Comparison of ENCODE assay signal across 8 cellular contexts in the genomic region with DNA sequence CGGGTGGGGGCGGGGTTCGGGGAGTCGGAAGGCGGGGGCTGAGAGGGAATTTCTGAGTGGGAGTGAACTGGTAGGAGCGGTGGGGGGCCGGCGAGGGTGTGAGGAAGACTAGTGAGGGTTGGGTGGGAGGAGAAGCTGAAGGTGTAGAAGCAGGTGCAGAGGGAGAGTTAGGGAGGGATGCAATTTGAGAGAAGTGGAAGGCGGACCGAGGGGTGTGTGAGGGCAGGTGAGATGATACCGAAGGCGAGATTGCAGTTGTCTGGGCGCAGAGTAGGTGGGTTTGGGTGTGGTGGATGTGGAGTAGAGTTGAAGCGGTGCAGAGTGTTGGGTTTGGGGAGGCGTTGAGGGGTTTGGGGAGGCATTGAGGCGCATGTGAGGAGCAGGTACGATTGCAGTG.
DNase-seq lines count a peak whose midpoint lies in the region; ATAC-seq and TF ChIP-seq lines count a peak whose summit lies in the region.

No MANE protein-coding gene starts in this region.

- DNase-seq in central memory CD8-positive, alpha-beta T cell (ENCODE audit: low spot score in 2 of 2) = no peak
- no peak for DNase-seq in DMS114 treated with DMSO at 0.1 percent for 48 hours (lab: John Stamatoyannopoulos, UW; ENCODE audit: unreplicated experiment)
- DNase-seq in DMS53 treated with DMSO at 0.1 percent for 48 hours (lab: John Stamatoyannopoulos, UW; ENCODE audit: unreplicated experiment) = no peak
- no peak for DNase-seq in glomerular visceral epithelial cell (ENCODE audit: extremely low spot score)

- H3K4me1 ChIP-seq in ES-I3 (ENCODE audit: insufficient read depth, low read length) = peaks cover 12% of the 10 kb centered on the region
- H3K4me1 ChIP-seq in HUES48 (ENCODE audit: control insufficient read depth, insufficient read depth, low read length) = peaks cover 11% of the 10 kb centered on the region

- H3K4me1 Mint-ChIP-seq in central memory CD8-positive, alpha-beta T cell = peaks cover 63% of the 10 kb centered on the region
- peaks cover 52% of the 10 kb centered on the region for H3K4me1 Mint-ChIP-seq in nephron

- no peaks in the 10 kb centered on the region for H3K9me3 Mint-ChIP-seq in central memory CD8-positive, alpha-beta T cell
- H3K9me3 Mint-ChIP-seq in nephron = no peaks in the 10 kb centered on the region

- peak overlapping the region; percentile 93 for H3K27ac Mint-ChIP-seq in central memory CD8-positive, alpha-beta T cell (ENCODE audit: low read depth)
- H3K27ac Mint-ChIP-seq in nephron = peak overlapping the region; percentile 30 to 100 (median 97)

- H3K9ac ChIP-seq in ES-I3 (ENCODE audit: low read depth, low read length) = peak overlapping the region; percentile 63
- peak overlapping the region; percentile 42; the same call in 1 of the 2 replicates for H3K9ac ChIP-seq in HUES48 (ENCODE audit: low read depth, low read length)

- peak overlapping the region; percentile 90 for H3K4me3 ChIP-seq in HUES48 (ENCODE audit: low read depth, low read length)

- H3K27me3 ChIP-seq in HUES48 (ENCODE audit: control insufficient read depth, insufficient read depth, low read length) = no peaks in the 10 kb centered on the region

- H3K27me3 Mint-ChIP-seq in central memory CD8-positive, alpha-beta T cell = no peaks in the 10 kb centered on the region
- H3K27me3 Mint-ChIP-seq in nephron (ENCODE audit: low read depth) = no peaks in the 10 kb centered on the region

- no peak overlapping the region for H3K27ac ChIP-seq in HUES48 (ENCODE audit: low read depth, low read length)

- peak; percentile 0 for ATAC-seq in central memory CD8-positive, alpha-beta T cell (replicated peaks; ENCODE audit: extremely low read depth, poor library complexity, severe bottlenecking)
- ATAC-seq in GM19452 (IDR thresholded peaks at IDR 0.05; ENCODE audit: unreplicated experiment) = no peak

- H3K36me3 ChIP-seq in ES-I3 (ENCODE audit: insufficient read depth, low read length) (no peaks in the 10 kb centered on the region), HUES48 (ENCODE audit: control insufficient read depth, insufficient read depth, low read length) (no peaks in the 10 kb centered on the region)

- TF ChIP-seq CTCF in nephron (IDR thresholded peaks at IDR 0.05; ENCODE audit: unreplicated experiment in 3 of 3) = no peak

- H3K4me3 Mint-ChIP-seq in central memory CD8-positive, alpha-beta T cell = peak overlapping the region; percentile 87
- H3K4me3 Mint-ChIP-seq in nephron = peak overlapping the region; percentile 88 to 93 (median 91)

- H3K9me3 ChIP-seq in ES-I3 (ENCODE audit: control insufficient read depth, insufficient read depth, low read length) (no peaks in the 10 kb centered on the region), HUES48 (ENCODE audit: control insufficient read depth, insufficient read depth, low read length) (no peaks in the 10 kb centered on the region)

- H3K36me3 Mint-ChIP-seq in central memory CD8-positive, alpha-beta T cell (ENCODE audit: insufficient read depth) = peaks cover 17% of the 10 kb centered on the region
- peaks cover 31% of the 10 kb centered on the region for H3K36me3 Mint-ChIP-seq in nephron (ENCODE audit: low read depth)
